Comparison of ENCODE assay signal across 8 cellular contexts in genomic region chr1:44418022-44418673, GRCh38. TPM values are rescaled to one million over a fixed set of nuclear protein-coding genes. Genes with fewer than 3 reads are reported as not detected.
DNase-seq lines count a peak whose midpoint lies in the region; ATAC-seq and TF ChIP-seq lines count a peak whose summit lies in the region.
"Had no signal": no experiment of that assay in that cellular context is flagged by ENCODE, and none has a peak within 500 bp of the region (broad histone marks: within the 10 kb centered on the region; RNA-seq: fewer than 3 reads in every experiment).

No MANE protein-coding gene starts in this region.

- no peaks in the 10 kb centered on the region for H3K9me3 Mint-ChIP-seq in T-cell

- WGBS in spleen, 5 donors, result 3 to 9% (median 5%) methylated on average over 40 to 46 of the region's 46 CpGs

- ATAC-seq in T-cell (replicated peaks in 1 of 4) (peak; percentile 45 to 58 (median 52)), HG03521 (IDR thresholded peaks at IDR 0.05; ENCODE audit: unreplicated experiment) (no peak)

- H3K4me1 Mint-ChIP-seq in T-cell, result peaks cover 0 to 10% (median 7%) of the 10 kb centered on the region in 3 donors

- H3K27me3 ChIP-seq in spleen (replicated peaks in 1 of 7), result peaks cover 0 to 100% (median 89%) of the 10 kb centered on the region in 7 donors

- peaks cover 49 to 57% of the 10 kb centered on the region in 2 donors for H3K27me3 Mint-ChIP-seq in T-cell

- no peak for TF ChIP-seq CTCF in HEK293 (tag by site-specific recombination; IDR thresholded peaks at IDR 0.05)
- no peak for TF ChIP-seq CTCF in spleen (IDR thresholded peaks at IDR 0.05 in 8 of 11, conservative IDR thresholded peaks at IDR 0.05 in 3 of 11)

- H3K4me3 ChIP-seq in HEK293 (ENCODE audit: low read depth, low read length) (no peak overlapping the region), spleen (peak overlapping the region in 7 of 8 donors; percentile 20 to 63 (median 25))

- no peak overlapping the region for H3K27ac Mint-ChIP-seq in T-cell

- H3K9me3 ChIP-seq in HEK293 (ENCODE audit: control insufficient read depth, insufficient read depth, low read depth, low read length), result no peaks in the 10 kb centered on the region
- H3K9me3 ChIP-seq in spleen, result no peaks in the 10 kb centered on the region

- no peaks in the 10 kb centered on the region for H3K36me3 Mint-ChIP-seq in T-cell

- H3K36me3 ChIP-seq in HEK293 (ENCODE audit: control insufficient read depth in 2 of 2, insufficient read depth in 1 of 2, low read length in 2 of 2) (no peaks in the 10 kb centered on the region), spleen (no peaks in the 10 kb centered on the region)

- CTCF ChIA-PET in HEK293 (lab: Yijun Ruan, JAX) (no interaction called here), T-cell (lab: Charles Lee) (no interaction called here)

- H3K4me1 ChIP-seq in HEK293 (ENCODE audit: control insufficient read depth, insufficient read depth, low read length) (peaks cover 10% of the 10 kb centered on the region), spleen (peaks cover 7 to 28% (median 22%) of the 10 kb centered on the region in 6 donors)

- peak overlapping the region in 1 of 3 donors; percentile 62 for H3K4me3 Mint-ChIP-seq in T-cell

- intact Hi-C loops in spleen (cut with DNase I; ENCODE audit: low total_unique reads), result no loop called here

- POLR2A ChIA-PET in HEK293 (lab: Yijun Ruan, JAX), result no interaction called here
- POLR2A ChIA-PET in T-cell (lab: Charles Lee), result no interaction called here

- H3K27ac ChIP-seq in HEK293 (ENCODE audit: extremely low read depth, low read depth, low read length), result no peak overlapping the region
- peak overlapping the region in 1 of 8 donors; percentile 11 for H3K27ac ChIP-seq in spleen

- peak in 4 of 34 experiments; percentile 6 to 32 (median 14) for DNase-seq in T-cell
- peak; percentile 21 for DNase-seq in iPS-NIHi7 (ENCODE audit: extremely low spot score)
- DNase-seq in spleen, result no peak
- no peak for DNase-seq in HuH-7 (ENCODE audit: low spot score)
- no peak for DNase-seq in cortex of kidney (lab: John Stamatoyannopoulos, UW)
- DNase-seq: OCI-M1 had no signal

- no peak for TF ChIP-seq POLR2A in spleen (IDR thresholded peaks at IDR 0.05)

TF ChIP-seq in HEK293, 187 proteins besides CTCF, POLR2A, EP300 and RAD21:
- no peak for TF ChIP-seq ZNF169 (tag by site-specific recombination; IDR thresholded peaks at IDR 0.05)
- TF ChIP-seq IKZF3 (tag by site-specific recombination; IDR thresholded peaks at IDR 0.05), result 0 out of 2 replicates have a peak, but pooled peaks have one; percentile 15
- TF ChIP-seq PRDM4 (tag by site-specific recombination; IDR thresholded peaks at IDR 0.05), result no peak

RNA-seq across cellular contexts. Expression of gene RNF220, which starts 13.1 kb away (rescaled TPM):
- total RNA-seq in T-cell (100 to 1,000 TPM in 4 of 5 donors, 10 to 100 TPM in 1; 97.1 to 138 (median 127) TPM), spleen (100 to 1,000 TPM in 2 of 7 donors, 10 to 100 TPM in 5; 65.8 to 126 (median 75.8) TPM)
- 10 to 100 TPM; 59.0 to 99.3 (median 61.1) TPM for polyA plus RNA-seq in spleen
